ENCODE assay signal across 12 cellular contexts in genomic region chr16:67339453-67339852, GRCh38. TPM values are rescaled to one million over a fixed set of nuclear protein-coding genes. Genes with fewer than 3 reads are reported as not detected.
DNase-seq lines count a peak whose midpoint lies in the region; ATAC-seq lines count a peak whose summit lies in the region.
"Had no signal": no experiment of that assay in that cellular context is flagged by ENCODE, and none has a peak within 500 bp of the region (broad histone marks: within the 10 kb centered on the region; RNA-seq: fewer than 3 reads in every experiment).

No MANE protein-coding gene starts in this region.

- H3K9me3 Mint-ChIP-seq in activated CD8-positive, alpha-beta T cell treated with anti-CD3 and anti-CD28 coated beads, Interleukin-2, amount 10 ng/mL, durations not matched to agents 7 days and 5 days (ENCODE audit: insufficient read depth): peaks cover 5% of the 10 kb centered on the region
- peaks cover 9% of the 10 kb centered on the region for H3K9me3 Mint-ChIP-seq in activated CD4-positive, alpha-beta T cell treated with anti-CD3 and anti-CD28 coated beads, Interleukin-2, amount 10 ng/mL, durations not matched to agents 7 days and 5 days

- no peaks in the 10 kb centered on the region for H3K36me3 Mint-ChIP-seq in activated CD8-positive, alpha-beta T cell treated with anti-CD3 and anti-CD28 coated beads, Interleukin-2, amount 10 ng/mL, durations not matched to agents 7 days and 5 days (ENCODE audit: low read depth)
- no peaks in the 10 kb centered on the region for H3K36me3 Mint-ChIP-seq in activated CD4-positive, alpha-beta T cell treated with anti-CD3 and anti-CD28 coated beads, Interleukin-2, amount 10 ng/mL, durations not matched to agents 7 days and 5 days (ENCODE audit: low read depth)
- H3K36me3 Mint-ChIP-seq: activated naive CD8-positive, alpha-beta T cell treated with anti-CD3 and anti-CD28 coated beads, Interleukin-2, amount 10 ng/mL, durations not matched to agents 7 days and 5 days had no signal

- no peak for ATAC-seq in activated CD8-positive, alpha-beta T cell treated with anti-CD3 and anti-CD28 coated beads, Interleukin-2, amount 10 ng/mL, durations not matched to agents 7 days and 5 days
- ATAC-seq in GM21619 (IDR thresholded peaks at IDR 0.05; ENCODE audit: unreplicated experiment): no peak
- ATAC-seq: gastrocnemius medialis had no signal

- H3K27ac Mint-ChIP-seq in activated CD8-positive, alpha-beta T cell treated with anti-CD3 and anti-CD28 coated beads, Interleukin-2, amount 10 ng/mL, durations not matched to agents 7 days and 5 days: no peak overlapping the region
- no peak overlapping the region for H3K27ac Mint-ChIP-seq in activated CD4-positive, alpha-beta T cell treated with anti-CD3 and anti-CD28 coated beads, Interleukin-2, amount 10 ng/mL, durations not matched to agents 7 days and 5 days
- H3K27ac Mint-ChIP-seq: activated naive CD8-positive, alpha-beta T cell treated with anti-CD3 and anti-CD28 coated beads, Interleukin-2, amount 10 ng/mL, durations not matched to agents 7 days and 5 days had no signal

- no peaks in the 10 kb centered on the region for H3K4me1 Mint-ChIP-seq in activated CD8-positive, alpha-beta T cell treated with anti-CD3 and anti-CD28 coated beads, Interleukin-2, amount 10 ng/mL, durations not matched to agents 7 days and 5 days (ENCODE audit: low read depth)
- H3K4me1 Mint-ChIP-seq in activated CD4-positive, alpha-beta T cell treated with anti-CD3 and anti-CD28 coated beads, Interleukin-2, amount 10 ng/mL, durations not matched to agents 7 days and 5 days: no peaks in the 10 kb centered on the region
- H3K4me1 Mint-ChIP-seq: activated naive CD8-positive, alpha-beta T cell treated with anti-CD3 and anti-CD28 coated beads, Interleukin-2, amount 10 ng/mL, durations not matched to agents 7 days and 5 days had no signal

- DNase-seq in EH (ENCODE audit: low read depth) (peak; percentile 47), HT-29 (ENCODE audit: low spot score) (peak; percentile 25), lung microvascular endothelial cell (ENCODE audit: low read depth in 2 of 2) (peak; percentile 53 to 57), NCI-H187 (lab: John Stamatoyannopoulos, UW) (no peak)
- peak; percentile 15 for DNase-seq in activated CD8-positive, alpha-beta T cell treated with anti-CD3 and anti-CD28 coated beads, Interleukin-2, amount 10 ng/mL, durations not matched to agents 7 days and 5 days
- no peak for DNase-seq in activated CD4-positive, alpha-beta T cell treated with anti-CD3 and anti-CD28 coated beads, Interleukin-2, amount 10 ng/mL, durations not matched to agents 7 days and 5 days
- DNase-seq: activated CD4-positive, CD25-positive, alpha-beta regulatory T cell treated with anti-CD3 and anti-CD28 coated beads, Interleukin-2, amount 50 U/mL, for 72 hours; activated naive CD8-positive, alpha-beta T cell treated with anti-CD3 and anti-CD28 coated beads, Interleukin-2, amount 10 ng/mL, durations not matched to agents 7 days and 5 days; gastrocnemius medialis; PC-9 had no signal

- no peak overlapping the region for H3K4me3 Mint-ChIP-seq in activated CD8-positive, alpha-beta T cell treated with anti-CD3 and anti-CD28 coated beads, Interleukin-2, amount 10 ng/mL, durations not matched to agents 7 days and 5 days
- H3K4me3 Mint-ChIP-seq in activated CD4-positive, alpha-beta T cell treated with anti-CD3 and anti-CD28 coated beads, Interleukin-2, amount 10 ng/mL, durations not matched to agents 7 days and 5 days: no peak overlapping the region
- H3K4me3 Mint-ChIP-seq: activated naive CD8-positive, alpha-beta T cell treated with anti-CD3 and anti-CD28 coated beads, Interleukin-2, amount 10 ng/mL, durations not matched to agents 7 days and 5 days had no signal

- CTCF ChIA-PET in activated CD8-positive, alpha-beta T cell treated with anti-CD3 and anti-CD28 coated beads, Interleukin-2, amount 10 ng/mL, durations not matched to agents 7 days and 5 days (lab: Charles Lee): interaction anchor here (0.7 to 2.5 kb wide), 14 partner anchors 9 to 141 kb away, joined by 3 to 16 read pairs (median 4); partner anchors contain the start of genes KCTD19, LRRC36, TPPP3 and ZDHHC1
- CTCF ChIA-PET in activated CD4-positive, alpha-beta T cell treated with anti-CD3 and anti-CD28 coated beads, Interleukin-2, amount 10 ng/mL, durations not matched to agents 7 days and 5 days (lab: Charles Lee): interaction anchor here (1.3 kb wide), 1 partner anchor 15 kb away, joined by 3 read pairs; no protein-coding TSS in a partner anchor

- POLR2A ChIA-PET in activated CD8-positive, alpha-beta T cell treated with anti-CD3 and anti-CD28 coated beads, Interleukin-2, amount 10 ng/mL, durations not matched to agents 7 days and 5 days (lab: Charles Lee): interaction anchor here (0.6 kb wide), 1 partner anchor 19 kb away, joined by 3 read pairs; no protein-coding TSS in a partner anchor
- POLR2A ChIA-PET in activated CD4-positive, alpha-beta T cell treated with anti-CD3 and anti-CD28 coated beads, Interleukin-2, amount 10 ng/mL, durations not matched to agents 7 days and 5 days (lab: Charles Lee): no interaction called here

- peaks cover 16% of the 10 kb centered on the region for H3K27me3 Mint-ChIP-seq in activated CD8-positive, alpha-beta T cell treated with anti-CD3 and anti-CD28 coated beads, Interleukin-2, amount 10 ng/mL, durations not matched to agents 7 days and 5 days (ENCODE audit: low read depth)
- H3K27me3 Mint-ChIP-seq in activated CD4-positive, alpha-beta T cell treated with anti-CD3 and anti-CD28 coated beads, Interleukin-2, amount 10 ng/mL, durations not matched to agents 7 days and 5 days: peaks cover 8% of the 10 kb centered on the region

RNA-seq across cellular contexts. Expression of gene LRRC36, which starts 12.8 kb away (rescaled TPM):
- total RNA-seq in HT-29 (2014; rRNA removed; shearing (Covaris generic)): 0.46 TPM in 1 of 2 replicates, not detected in the other
- not detected for total RNA-seq in activated CD8-positive, alpha-beta T cell treated with anti-CD3 and anti-CD28 coated beads, Interleukin-2, amount 10 ng/mL, durations not matched to agents 7 days and 5 days
- not detected in 2 replicates for total RNA-seq in lung microvascular endothelial cell
- not detected for total RNA-seq in activated CD4-positive, alpha-beta T cell treated with anti-CD3 and anti-CD28 coated beads, Interleukin-2, amount 10 ng/mL, durations not matched to agents 7 days and 5 days
- total RNA-seq: gastrocnemius medialis, PC-9, thoracic aorta had no signal

RNA-seq across cellular contexts. Expression of gene KCTD19, which starts 12.9 kb away (rescaled TPM):
- total RNA-seq in HT-29 (2014; rRNA removed; shearing (Covaris generic)): not detected in 2 replicates
- total RNA-seq in activated CD8-positive, alpha-beta T cell treated with anti-CD3 and anti-CD28 coated beads, Interleukin-2, amount 10 ng/mL, durations not matched to agents 7 days and 5 days: 1 to 10 TPM in 1 of 2 experiments, under 1 TPM in 1; 0.65 to 1.1 TPM
- total RNA-seq in lung microvascular endothelial cell: not detected in 2 replicates
- total RNA-seq in activated CD4-positive, alpha-beta T cell treated with anti-CD3 and anti-CD28 coated beads, Interleukin-2, amount 10 ng/mL, durations not matched to agents 7 days and 5 days: not detected
- total RNA-seq: gastrocnemius medialis, PC-9, thoracic aorta had no signal

RNA-seq across cellular contexts. Expression of gene TPPP3, which starts 53.8 kb away (rescaled TPM):
- 70.5 and 70.9 TPM in 2 replicates for total RNA-seq in HT-29 (2014; rRNA removed; shearing (Covaris generic))
- not detected for total RNA-seq in activated CD8-positive, alpha-beta T cell treated with anti-CD3 and anti-CD28 coated beads, Interleukin-2, amount 10 ng/mL, durations not matched to agents 7 days and 5 days
- total RNA-seq in lung microvascular endothelial cell: 0.22 TPM in 1 of 2 replicates, not detected in the other
- total RNA-seq in activated CD4-positive, alpha-beta T cell treated with anti-CD3 and anti-CD28 coated beads, Interleukin-2, amount 10 ng/mL, durations not matched to agents 7 days and 5 days: not detected
- total RNA-seq: activated naive CD8-positive, alpha-beta T cell treated with anti-CD3 and anti-CD28 coated beads, Interleukin-2, amount 10 ng/mL, durations not matched to agents 7 days and 5 days had no signal

Comparison
In these comparisons a context has a peak if more than half of its experiments do, and no peak if none do; other contexts are left out.
1. DNase-seq: peak in EH (single experiment), HT-29 (single experiment), activated CD8-positive, alpha-beta T cell treated with anti-CD3 and anti-CD28 coated beads, Interleukin-2, amount 10 ng/mL, durations not matched to agents 7 days and 5 days (single experiment) and lung microvascular endothelial cell (2 of 2); none in activated CD4-positive, alpha-beta T cell treated with anti-CD3 and anti-CD28 coated beads, Interleukin-2, amount 10 ng/mL, durations not matched to agents 7 days and 5 days (single experiment) and NCI-H187 (0 of 2).
2. RNA of gene TPPP3, which starts 53.8 kb away (total RNA-seq): 70.5 to 70.9 TPM in HT-29; not detected in activated CD8-positive, alpha-beta T cell treated with anti-CD3 and anti-CD28 coated beads, Interleukin-2, amount 10 ng/mL, durations not matched to agents 7 days and 5 days, 0.22 TPM in lung microvascular endothelial cell and not detected in activated CD4-positive, alpha-beta T cell treated with anti-CD3 and anti-CD28 coated beads, Interleukin-2, amount 10 ng/mL, durations not matched to agents 7 days and 5 days; every median in the first group is over 10 times any median in the second.